ENCODE assay signal across 10 cellular contexts in genomic region chrX:4710618-4711433, GRCh38.
DNase-seq lines count a peak whose midpoint lies in the region; ATAC-seq and TF ChIP-seq lines count a peak whose summit lies in the region.
"Had no signal": no experiment of that assay in that cellular context is flagged by ENCODE, and none has a peak within 500 bp of the region (broad histone marks: within the 10 kb centered on the region; RNA-seq: fewer than 3 reads in every experiment).

No MANE protein-coding gene starts in this region.

- H3K27me3 Mint-ChIP-seq in natural killer cell (ENCODE audit: low read depth in 2 of 2): no peaks in the 10 kb centered on the region
- H3K27me3 Mint-ChIP-seq: natural killer cell treated with Interleukin-12 subunit alpha and Interleukin-12 subunit beta and Interleukin-15 and Interleukin-18, amount 100 ng/mL, for 72 hours had no signal

- no peaks in the 10 kb centered on the region for H3K36me3 Mint-ChIP-seq in natural killer cell
- H3K36me3 Mint-ChIP-seq: natural killer cell treated with Interleukin-12 subunit alpha and Interleukin-12 subunit beta and Interleukin-15 and Interleukin-18, amount 100 ng/mL, for 72 hours had no signal

- peaks cover 7 to 9% of the 10 kb centered on the region in 2 donors for H3K9me3 Mint-ChIP-seq in natural killer cell

- no peak overlapping the region for H3K4me2 ChIP-seq in OCI-LY1 (ENCODE audit: low read length)

- H3K27ac Mint-ChIP-seq in natural killer cell: no peak overlapping the region
- H3K27ac Mint-ChIP-seq: natural killer cell treated with Interleukin-12 subunit alpha and Interleukin-12 subunit beta and Interleukin-15 and Interleukin-18, amount 100 ng/mL, for 72 hours had no signal

- H3F3A ChIP-seq in OCI-LY1 (ENCODE audit: insufficient read depth, low read length): no peaks in the 10 kb centered on the region

- H3K9ac ChIP-seq in OCI-LY1 (ENCODE audit: low read length): no peak overlapping the region

- DNase-seq in islet precursor cell (peak; percentile 95), natural killer cell (no peak), foreskin melanocyte (no peak)
- DNase-seq in stimulated activated CD4-positive, alpha-beta T cell treated with anti-CD3 and anti-CD28 coated beads, Interleukin-4, amount 100 ng/mL, for 1 hour: no peak
- DNase-seq in stimulated activated CD4-positive, alpha-beta T cell treated with anti-CD3 and anti-CD28 coated beads, Interleukin-4, amount 100 ng/mL, for 4 hours: no peak
- DNase-seq: activated CD4-positive, alpha-beta T cell treated with anti-CD3 and anti-CD28 coated beads, Interleukin-2, amount 50 U/mL, for 1 hour had no signal

- no peaks in the 10 kb centered on the region for H3K79me2 ChIP-seq in OCI-LY1 (ENCODE audit: insufficient read depth, low read length)

- H2AFZ ChIP-seq in OCI-LY1 (ENCODE audit: low read length): no peak overlapping the region

- ATAC-seq in GM18498 (IDR thresholded peaks at IDR 0.05; ENCODE audit: unreplicated experiment) (peak; percentile 72), HG02870 (IDR thresholded peaks at IDR 0.05; ENCODE audit: unreplicated experiment) (peak; percentile 91), natural killer cell (no peak)
- ATAC-seq: natural killer cell treated with Interleukin-12 subunit alpha and Interleukin-12 subunit beta and Interleukin-15 and Interleukin-18, amount 100 ng/mL, for 72 hours had no signal

- no peak overlapping the region for H3K4me3 Mint-ChIP-seq in natural killer cell
- H3K4me3 Mint-ChIP-seq: natural killer cell treated with Interleukin-12 subunit alpha and Interleukin-12 subunit beta and Interleukin-15 and Interleukin-18, amount 100 ng/mL, for 72 hours had no signal

- H3K4me1 Mint-ChIP-seq in natural killer cell: no peaks in the 10 kb centered on the region

- intact Hi-C loops in natural killer cell (cut with micrococcal nuclease): no loop called here

- H4K20me1 ChIP-seq in OCI-LY1 (ENCODE audit: insufficient read depth, low read length): no peaks in the 10 kb centered on the region

- TF ChIP-seq CTCF in OCI-LY1 (IDR thresholded peaks at IDR 0.05; ENCODE audit: low read length): no peak
- no peak for TF ChIP-seq CTCF in natural killer cell (IDR thresholded peaks at IDR 0.05)

- H3K9me3 ChIP-seq in OCI-LY1 (ENCODE audit: low read length): no peaks in the 10 kb centered on the region

- H3K9me2 ChIP-seq in OCI-LY1 (ENCODE audit: low read depth, low read length): no peaks in the 10 kb centered on the region

- no peaks in the 10 kb centered on the region for H3K27me3 ChIP-seq in OCI-LY1 (ENCODE audit: insufficient read depth, low read length)

- H3K4me1 ChIP-seq in OCI-LY1 (ENCODE audit: insufficient read depth, low read length, severe bottlenecking): no peaks in the 10 kb centered on the region

- H3K36me3 ChIP-seq in OCI-LY1 (ENCODE audit: insufficient read depth, low read length): no peaks in the 10 kb centered on the region

- H3K4me3 ChIP-seq in OCI-LY1 (ENCODE audit: low read depth, low read length, poor library complexity, severe bottlenecking): no peak overlapping the region

- H3K27ac ChIP-seq in OCI-LY1 (ENCODE audit: low read depth, low read length, poor library complexity, severe bottlenecking): peak overlapping the region; percentile 12

Comparison
In these comparisons a context has a peak if more than half of its experiments do, and no peak if none do; other contexts are left out.
1. ATAC-seq: peak in GM18498 (single experiment) and HG02870 (single experiment); none in natural killer cell (0 of 3).